39 cellular contexts compared by ENCODE assay signal in the genomic region with DNA sequence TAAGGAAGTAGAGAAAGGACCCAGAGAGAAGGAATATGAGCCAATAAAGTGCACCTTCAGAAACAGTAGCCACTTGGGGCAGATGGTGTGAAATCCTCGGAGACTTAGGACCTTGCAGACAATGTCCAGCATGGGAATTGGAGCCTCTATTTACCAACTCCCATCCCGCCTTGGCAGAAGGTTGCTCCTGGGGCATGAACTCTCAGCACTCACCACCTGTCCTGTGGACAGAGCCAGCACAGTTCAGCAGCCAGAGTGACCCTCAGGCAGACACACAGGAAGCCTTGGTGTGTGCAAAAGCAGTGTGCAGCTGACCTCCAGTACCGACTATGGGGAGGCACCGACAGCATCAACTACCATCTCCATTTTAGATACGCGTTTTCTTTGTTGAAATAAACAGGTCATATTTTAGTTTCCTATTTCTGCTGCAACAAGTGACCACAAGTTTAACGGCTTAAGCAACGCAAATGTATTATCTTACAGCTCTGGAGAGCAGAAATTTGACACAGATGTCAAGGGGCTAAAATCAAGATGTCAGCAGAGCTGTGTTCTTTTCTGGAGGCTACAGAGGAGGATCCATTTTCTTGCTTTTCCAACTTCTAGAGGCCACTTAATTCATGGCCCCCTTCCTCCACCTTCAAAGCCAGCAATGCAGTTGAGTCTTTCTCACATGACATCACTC.
"Had no signal": no experiment of that assay in that cellular context is flagged by ENCODE, and none has a peak within 500 bp of the region (broad histone marks: within the 10 kb centered on the region; RNA-seq: fewer than 3 reads in every experiment).

No MANE protein-coding gene starts in this region.

- H3K9me3 Mint-ChIP-seq: activated naive CD4-positive, alpha-beta T cell treated with anti-CD3 and anti-CD28 coated beads for 36 hours; activated naive CD4-positive, alpha-beta T cell treated with anti-CD3 and anti-CD28 coated beads, Interleukin-2, amount 10 ng/mL, durations not matched to agents 7 days and 5 days; activated T-helper 2 cell treated with anti-CD3 and anti-CD28 coated beads, Interferon-gamma antibody, Interleukin-2, Interleukin-4, amounts not matched to agents 10 μg/mL and 5 μg/mL and 100 μg/mL, durations not matched to agents 14 hours and 24 hours and 36 hours had no signal

- H3K27me3 Mint-ChIP-seq: activated naive CD4-positive, alpha-beta T cell treated with anti-CD3 and anti-CD28 coated beads, Interleukin-2, amount 10 ng/mL, durations not matched to agents 7 days and 5 days; activated naive CD8-positive, alpha-beta T cell treated with anti-CD3 and anti-CD28 coated beads for 36 hours; activated naive CD8-positive, alpha-beta T cell treated with anti-CD3 and anti-CD28 coated beads, Interleukin-2, amount 10 ng/mL, durations not matched to agents 7 days and 5 days had no signal

- H3K4me1 ChIP-seq: adrenal gland, ascending aorta, body of pancreas, breast epithelium had no signal

- H3K27me3 ChIP-seq: adrenal gland, ascending aorta, body of pancreas, brain microvascular endothelial cell, breast epithelium, cardiac muscle cell had no signal

- H3K36me3 ChIP-seq: adrenal gland, ascending aorta, brain microvascular endothelial cell, breast epithelium, cardiac muscle cell had no signal

- H3K9me3 ChIP-seq: adrenal gland, ascending aorta, body of pancreas, breast epithelium had no signal

- H3K4me1 Mint-ChIP-seq: activated naive CD4-positive, alpha-beta T cell treated with anti-CD3 and anti-CD28 coated beads, Interleukin-2, amount 10 ng/mL, durations not matched to agents 7 days and 5 days; activated naive CD4-positive, alpha-beta T cell treated with anti-CD3 and anti-CD28 coated beads, Interleukin-2, amount 50 U/mL, for 24 hours; activated naive CD8-positive, alpha-beta T cell treated with anti-CD3 and anti-CD28 coated beads for 36 hours; activated naive CD8-positive, alpha-beta T cell treated with anti-CD3 and anti-CD28 coated beads, Interleukin-2, amount 10 ng/mL, durations not matched to agents 7 days and 5 days; activated naive CD8-positive, alpha-beta T cell treated with anti-CD3 and anti-CD28 coated beads, Interleukin-2, amount 50 U/mL, for 24 hours; activated T-helper 17 cell treated with anti-CD3 and anti-CD28 coated beads, Interleukin-2, amount 50 U/mL, for 72 hours; brain; central memory CD8-positive, alpha-beta T cell had no signal

- H3K4me3 ChIP-seq: adrenal gland, ascending aorta, body of pancreas, breast epithelium, cardiac muscle cell had no signal

- H3K4me3 Mint-ChIP-seq: activated naive CD4-positive, alpha-beta T cell treated with anti-CD3 and anti-CD28 coated beads for 36 hours; activated naive CD4-positive, alpha-beta T cell treated with anti-CD3 and anti-CD28 coated beads, Interleukin-2, amount 10 ng/mL, durations not matched to agents 7 days and 5 days; activated naive CD4-positive, alpha-beta T cell treated with anti-CD3 and anti-CD28 coated beads, Interleukin-2, amount 50 U/mL, for 24 hours; activated naive CD8-positive, alpha-beta T cell; activated naive CD8-positive, alpha-beta T cell treated with anti-CD3 and anti-CD28 coated beads for 36 hours; activated naive CD8-positive, alpha-beta T cell treated with anti-CD3 and anti-CD28 coated beads, Interleukin-2, amount 10 ng/mL, durations not matched to agents 7 days and 5 days; activated naive CD8-positive, alpha-beta T cell treated with anti-CD3 and anti-CD28 coated beads, Interleukin-2, amount 50 U/mL, for 24 hours; activated T-cell treated with anti-CD3 and anti-CD28 coated beads, Interleukin-2, amount 50 U/mL, for 24 hours; activated T-cell treated with anti-CD3 and anti-CD28 coated beads, Interleukin-2, amount 50 U/mL, for 4 hours; activated T-cell treated with anti-CD3 and anti-CD28 coated beads, Interleukin-2, amount 50 U/mL, for 72 hours; activated T-helper 1 cell treated with anti-CD3 and anti-CD28 coated beads, Interleukin-12 subunit alpha, Interleukin-12 subunit beta, Interleukin-2, Interleukin-4 antibody, amounts not matched to agents 30 ng/mL and 10 ng/mL and 1 ng/mL, durations not matched to agents 14 hours and 24 hours and 36 hours; activated T-helper 17 cell treated with anti-CD3 and anti-CD28 coated beads, Interleukin-2, amount 50 U/mL, for 72 hours; brain; central memory CD8-positive, alpha-beta T cell had no signal

- DNase-seq: activated effector memory CD4-positive, alpha-beta T cell treated with anti-CD3 and anti-CD28 coated beads, Interleukin-2, amount 50 U/mL, for 16 hours; activated effector memory CD4-positive, alpha-beta T cell treated with Interleukin-2 at 50 U/mL for 16 hours; activated gamma-delta T cell; activated gamma-delta T cell treated with Interleukin-2 at 50 U/mL for 16 hours; activated naive CD4-positive, alpha-beta T cell; activated naive CD4-positive, alpha-beta T cell treated with anti-CD3 and anti-CD28 coated beads for 36 hours; activated naive CD4-positive, alpha-beta T cell treated with anti-CD3 and anti-CD28 coated beads, Interleukin-2, amount 10 ng/mL, durations not matched to agents 7 days and 5 days; activated naive CD4-positive, alpha-beta T cell treated with anti-CD3 and anti-CD28 coated beads, Interleukin-2, amount 50 U/mL, for 16 hours; activated naive CD4-positive, alpha-beta T cell treated with Interleukin-2 at 50 U/mL for 16 hours; activated naive CD8-positive, alpha-beta T cell treated with anti-CD3 and anti-CD28 coated beads for 36 hours; activated naive CD8-positive, alpha-beta T cell treated with anti-CD3 and anti-CD28 coated beads, Interleukin-2, amount 10 ng/mL, durations not matched to agents 7 days and 5 days; activated naive CD8-positive, alpha-beta T cell treated with anti-CD3 and anti-CD28 coated beads, Interleukin-2, amount 50 U/mL, for 24 hours; activated T-cell treated with anti-CD3 and anti-CD28 coated beads for 4 hours; activated T-cell treated with anti-CD3 and anti-CD28 coated beads, Interleukin-2, amount 50 U/mL, for 1 hour; activated T-cell treated with anti-CD3 and anti-CD28 coated beads, Interleukin-2, amount 50 U/mL, for 24 hours; activated T-cell treated with anti-CD3 and anti-CD28 coated beads, Interleukin-2, amount 50 U/mL, for 4 hours; activated T-cell treated with anti-CD3 and anti-CD28 coated beads, Interleukin-2, amount 50 U/mL, for 48 hours; activated T-cell treated with anti-CD3 and anti-CD28 coated beads, Interleukin-2, amount 50 U/mL, for 72 hours; adrenal gland; amniotic stem cell; amygdala; anterior cingulate cortex; aorta; body of pancreas; brain microvascular endothelial cell; caudate nucleus; central memory CD4-positive, alpha-beta T cell; cerebellar nuclear complex had no signal

- H3K27ac ChIP-seq: adrenal gland, ascending aorta, body of pancreas, brain microvascular endothelial cell, breast epithelium, cardiac muscle cell had no signal

- ATAC-seq: activated naive CD4-positive, alpha-beta T cell treated with anti-CD3 and anti-CD28 coated beads, Interleukin-2, amount 50 U/mL, for 72 hours; activated naive CD8-positive, alpha-beta T cell treated with anti-CD3 and anti-CD28 coated beads, Interleukin-2, amount 50 U/mL, for 24 hours; activated T-cell treated with anti-CD3 and anti-CD28 coated beads, Interleukin-2, amount 50 U/mL, for 4 hours; activated T-cell treated with anti-CD3 and anti-CD28 coated beads, Interleukin-2, amount 50 U/mL, for 72 hours; activated T-helper 17 cell treated with anti-CD3 and anti-CD28 coated beads, Interleukin-2, amount 50 U/mL, for 72 hours; body of pancreas had no signal

- H3K27ac Mint-ChIP-seq: activated naive CD4-positive, alpha-beta T cell treated with anti-CD3 and anti-CD28 coated beads for 36 hours; activated naive CD4-positive, alpha-beta T cell treated with anti-CD3 and anti-CD28 coated beads, Interleukin-2, amount 10 ng/mL, durations not matched to agents 7 days and 5 days; activated naive CD4-positive, alpha-beta T cell treated with anti-CD3 and anti-CD28 coated beads, Interleukin-2, amount 50 U/mL, for 24 hours; activated naive CD8-positive, alpha-beta T cell; activated naive CD8-positive, alpha-beta T cell treated with anti-CD3 and anti-CD28 coated beads for 36 hours; activated naive CD8-positive, alpha-beta T cell treated with anti-CD3 and anti-CD28 coated beads, Interleukin-2, amount 10 ng/mL, durations not matched to agents 7 days and 5 days; activated naive CD8-positive, alpha-beta T cell treated with anti-CD3 and anti-CD28 coated beads, Interleukin-2, amount 50 U/mL, for 24 hours; activated T-cell treated with anti-CD3 and anti-CD28 coated beads, Interleukin-2, amount 50 U/mL, for 24 hours; activated T-cell treated with anti-CD3 and anti-CD28 coated beads, Interleukin-2, amount 50 U/mL, for 72 hours; activated T-helper 1 cell treated with anti-CD3 and anti-CD28 coated beads, Interleukin-12 subunit alpha, Interleukin-12 subunit beta, Interleukin-2, Interleukin-4 antibody, amounts not matched to agents 30 ng/mL and 10 ng/mL and 1 ng/mL, durations not matched to agents 14 hours and 24 hours and 36 hours; activated T-helper 17 cell treated with anti-CD3 and anti-CD28 coated beads, Interleukin-2, amount 50 U/mL, for 72 hours; activated T-helper 2 cell treated with anti-CD3 and anti-CD28 coated beads, Interferon-gamma antibody, Interleukin-2, Interleukin-4, amounts not matched to agents 10 μg/mL and 5 μg/mL and 100 μg/mL, durations not matched to agents 14 hours and 24 hours and 36 hours; brain had no signal

- H3K36me3 Mint-ChIP-seq: activated naive CD4-positive, alpha-beta T cell treated with anti-CD3 and anti-CD28 coated beads, Interleukin-2, amount 10 ng/mL, durations not matched to agents 7 days and 5 days; activated naive CD4-positive, alpha-beta T cell treated with anti-CD3 and anti-CD28 coated beads, Interleukin-2, amount 50 U/mL, for 24 hours; activated naive CD4-positive, alpha-beta T cell treated with anti-CD3 and anti-CD28 coated beads, Interleukin-2, amount 50 U/mL, for 72 hours; activated naive CD8-positive, alpha-beta T cell; activated naive CD8-positive, alpha-beta T cell treated with anti-CD3 and anti-CD28 coated beads for 36 hours; activated naive CD8-positive, alpha-beta T cell treated with anti-CD3 and anti-CD28 coated beads, Interleukin-2, amount 10 ng/mL, durations not matched to agents 7 days and 5 days; brain had no signal
